Comparison of ENCODE assay signal across 1 cellular context in genomic region chr1:156249593-156249992, GRCh38.
TF ChIP-seq lines count a peak whose summit lies in the region.

No MANE protein-coding gene starts in this region.

TF ChIP-seq in WTC11, 78 proteins besides CTCF, POLR2A, EP300 and RAD21 (continued from another document):
- no peak for TF ChIP-seq ZNF512 (CRISPR knock-in tag; IDR thresholded peaks at IDR 0.05; ENCODE audit: borderline replicate concordance)
TF ChIP-seq in WTC11: peak in this region for 0.
